In the genomic region with DNA sequence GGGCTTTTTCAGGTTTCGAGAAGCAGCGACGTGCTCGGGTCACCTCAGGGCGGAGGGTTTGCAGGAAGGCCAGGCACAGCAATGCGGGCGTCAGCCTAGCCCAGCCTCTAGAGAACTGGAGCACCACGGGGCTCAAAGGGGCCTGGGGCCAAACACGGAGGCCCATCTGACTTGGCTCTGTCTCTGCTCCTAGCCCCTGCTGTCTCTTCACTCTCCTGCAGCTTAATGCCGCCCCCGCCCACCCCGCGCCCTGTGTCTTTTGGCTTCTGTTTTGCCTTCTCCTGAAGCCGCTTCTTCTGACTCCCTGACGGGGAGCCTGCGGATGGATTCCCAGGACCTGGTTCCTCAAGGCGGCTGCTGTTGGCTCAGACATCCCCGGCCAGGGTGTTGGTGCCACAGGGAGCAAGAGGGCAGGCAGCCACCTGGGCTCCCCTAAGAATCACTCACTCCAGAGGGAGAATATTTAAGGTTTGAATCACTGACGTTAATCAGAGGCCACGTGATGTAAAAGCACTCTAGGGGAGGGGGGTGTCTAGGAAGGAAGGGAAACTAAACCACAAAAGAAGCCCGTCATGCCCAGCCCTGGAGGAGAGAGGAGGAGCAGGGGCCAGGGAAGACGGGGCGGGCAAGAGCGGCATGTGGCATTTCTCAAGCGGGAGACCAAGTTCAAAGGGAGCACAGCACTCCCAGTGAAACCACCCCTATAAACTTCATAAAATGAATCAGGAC, we compare ENCODE assay signal across 9 cellular contexts.
DNase-seq lines count a peak whose midpoint lies in the region; TF ChIP-seq lines count a peak whose summit lies in the region.
"Had no signal": no experiment of that assay in that cellular context is flagged by ENCODE, and none has a peak within 500 bp of the region (broad histone marks: within the 10 kb centered on the region; RNA-seq: fewer than 3 reads in every experiment).

No MANE protein-coding gene starts in this region.

- H3K4me3 ChIP-seq in HEK293 (ENCODE audit: low read depth, low read length) (no peak overlapping the region), WERI-Rb-1 (ENCODE audit: low read depth, low read length) (no peak overlapping the region)

- H3K9me3 ChIP-seq in HEK293 (ENCODE audit: control insufficient read depth, insufficient read depth, low read depth, low read length): no peaks in the 10 kb centered on the region
- H3K9me3 ChIP-seq in WERI-Rb-1 (ENCODE audit: severe bottlenecking): no peaks in the 10 kb centered on the region

- POLR2A ChIA-PET in HEK293 (lab: Yijun Ruan, JAX): no interaction called here

- no peaks in the 10 kb centered on the region for H3K36me3 ChIP-seq in HEK293 (ENCODE audit: control insufficient read depth in 2 of 2, insufficient read depth in 1 of 2, low read length in 2 of 2)
- H3K36me3 ChIP-seq in WERI-Rb-1: no peaks in the 10 kb centered on the region

- no peak overlapping the region for H3K27ac ChIP-seq in HEK293 (ENCODE audit: extremely low read depth, low read depth, low read length)
- H3K27ac ChIP-seq in WERI-Rb-1: no peak overlapping the region

- H3K4me1 ChIP-seq in HEK293 (ENCODE audit: control insufficient read depth, insufficient read depth, low read length): no peaks in the 10 kb centered on the region

- DNase-seq in AG08396 (ENCODE audit: low spot score) (peak; percentile 24), astrocyte of the hippocampus (ENCODE audit: low read depth, low spot score) (peak; percentile 68), left kidney (ENCODE audit: low read depth, low spot score) (peak; percentile 77), inferior parietal cortex (ENCODE audit: extremely low spot score) (no peak), pons (ENCODE audit: low spot score) (no peak), WERI-Rb-1 (no peak), NCI-H146 treated with DMSO at 0.1 percent for 48 hours (lab: John Stamatoyannopoulos, UW; ENCODE audit: unreplicated experiment) (no peak)
- DNase-seq: MM.1S had no signal

- H3K27me3 ChIP-seq in WERI-Rb-1 (ENCODE audit: insufficient read depth, low read depth, severe bottlenecking): no peaks in the 10 kb centered on the region

- TF ChIP-seq CTCF in HEK293 (tag by site-specific recombination; IDR thresholded peaks at IDR 0.05) (no peak), WERI-Rb-1 (IDR thresholded peaks at IDR 0.05; ENCODE audit: low read depth, low read length) (no peak)

- CTCF ChIA-PET in HEK293 (lab: Yijun Ruan, JAX): interaction anchor here (1.0 kb wide), 1 partner anchor 154 kb away, joined by 3 read pairs; no protein-coding TSS in a partner anchor

TF ChIP-seq in HEK293, 187 proteins besides CTCF, POLR2A, EP300 and RAD21:
- TF ChIP-seq ZIC2 (tag by site-specific recombination; IDR thresholded peaks at IDR 0.05): peak; percentile 32; the same call in 1 of the 2 replicates
- TF ChIP-seq, protein P1, sequence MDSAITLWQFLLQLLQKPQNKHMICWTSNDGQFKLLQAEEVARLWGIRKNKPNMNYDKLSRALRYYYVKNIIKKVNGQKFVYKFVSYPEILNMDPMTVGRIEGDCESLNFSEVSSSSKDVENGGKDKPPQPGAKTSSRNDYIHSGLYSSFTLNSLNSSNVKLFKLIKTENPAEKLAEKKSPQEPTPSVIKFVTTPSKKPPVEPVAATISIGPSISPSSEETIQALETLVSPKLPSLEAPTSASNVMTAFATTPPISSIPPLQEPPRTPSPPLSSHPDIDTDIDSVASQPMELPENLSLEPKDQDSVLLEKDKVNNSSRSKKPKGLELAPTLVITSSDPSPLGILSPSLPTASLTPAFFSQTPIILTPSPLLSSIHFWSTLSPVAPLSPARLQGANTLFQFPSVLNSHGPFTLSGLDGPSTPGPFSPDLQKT (IDR thresholded peaks at IDR 0.05; ENCODE audit: borderline replicate concordance, low read depth, low read length): no peak

Comparison
In these comparisons a context has a peak if more than half of its experiments do, and no peak if none do; other contexts are left out.
1. DNase-seq: peak in AG08396 (single experiment), astrocyte of the hippocampus (single experiment) and left kidney (single experiment); none in inferior parietal cortex (single experiment), pons (single experiment), WERI-Rb-1 (single experiment) and NCI-H146 treated with DMSO at 0.1 percent for 48 hours (single experiment).